ENCODE assay signal across 8 cellular contexts in the genomic region with DNA sequence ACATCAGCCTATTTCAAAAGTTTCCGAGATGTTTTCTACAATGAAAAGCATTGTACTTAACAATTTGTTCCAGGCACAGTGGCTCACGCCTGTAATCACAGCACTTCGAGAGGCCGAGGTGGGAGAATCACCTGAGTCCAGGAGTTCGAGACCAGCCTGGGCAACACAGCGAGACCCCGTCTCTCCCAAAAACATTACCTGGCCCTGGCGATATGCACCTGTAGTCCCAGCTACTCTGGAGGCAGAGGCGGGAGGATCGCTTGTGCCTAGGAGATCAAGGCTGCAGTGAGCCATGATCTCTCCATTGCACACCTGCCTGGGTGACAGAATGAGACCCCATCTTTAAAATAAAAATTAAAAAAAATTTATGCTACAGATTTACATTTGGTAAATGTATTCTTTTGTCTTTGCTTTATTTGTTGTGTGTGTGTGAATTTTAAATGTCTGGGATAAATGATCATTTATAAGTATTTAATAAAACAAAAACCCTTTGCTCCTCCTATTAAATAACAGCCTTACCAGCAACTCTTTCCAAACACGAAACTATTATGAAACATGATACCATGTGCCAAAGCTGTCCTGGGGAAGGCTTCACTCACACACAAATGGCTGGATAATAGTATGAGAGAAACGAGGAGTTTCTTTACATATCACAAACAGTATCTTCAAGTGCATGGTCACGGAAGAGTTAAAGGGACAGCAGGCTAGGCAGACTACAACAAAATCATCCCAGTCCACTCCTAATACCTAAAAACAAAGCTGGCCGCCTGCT. TPM values are rescaled to one million over a fixed set of nuclear protein-coding genes. Genes with fewer than 3 reads are reported as not detected.
DNase-seq lines count a peak whose midpoint lies in the region; ATAC-seq and TF ChIP-seq lines count a peak whose summit lies in the region.

No MANE protein-coding gene starts in this region.

- H3K4me2 ChIP-seq in fibroblast of lung (ENCODE audit: extremely low read depth, insufficient read depth, low read length): peak overlapping the region; percentile 69

- no peak for TF ChIP-seq EP300 in ovary (IDR thresholded peaks at IDR 0.05)

- H3K4me1 ChIP-seq in RWPE2 (ENCODE audit: insufficient read depth, poor library complexity, severe bottlenecking): peaks cover 10% of the 10 kb centered on the region
- peaks cover 4% of the 10 kb centered on the region for H3K4me1 ChIP-seq in fibroblast of lung (ENCODE audit: control insufficient read depth, extremely low read depth, insufficient read depth, low read length)
- peaks cover 18% of the 10 kb centered on the region for H3K4me1 ChIP-seq in ovary (ENCODE audit: insufficient read depth)

- H3K9me3 ChIP-seq in RWPE2 (ENCODE audit: severe bottlenecking) (no peaks in the 10 kb centered on the region), fibroblast of lung (ENCODE audit: control insufficient read depth, insufficient read depth, low read depth, low read length) (no peaks in the 10 kb centered on the region), ovary (no peaks in the 10 kb centered on the region)

- peaks cover 21% of the 10 kb centered on the region for H3K79me2 ChIP-seq in fibroblast of lung (ENCODE audit: control insufficient read depth, insufficient read depth, low read length)

- WGBS in ovary, 3 donors: 43 to 51% (median 45%) methylated on average over 14 of the region's 14 CpGs

- ATAC-seq in RWPE2 (ENCODE audit: low read depth) (peak; percentile 9), GM18519 (IDR thresholded peaks at IDR 0.05; ENCODE audit: low FRiP score, unreplicated experiment) (no peak)

- TF ChIP-seq CTCF in GM12875 (IDR thresholded peaks at IDR 0.05; ENCODE audit: borderline replicate concordance, insufficient read depth, low read depth, low read length): no peak
- TF ChIP-seq CTCF in RWPE2 (IDR thresholded peaks at IDR 0.05; ENCODE audit: poor library complexity, severe bottlenecking): no peak
- no peak for TF ChIP-seq CTCF in fibroblast of lung (conservative IDR thresholded peaks at IDR 0.05 in 1 of 2, IDR thresholded peaks at IDR 0.05 in 1 of 2; ENCODE audit: low read depth in 1 of 2, low read length in 2 of 2)
- no peak for TF ChIP-seq CTCF in ovary (IDR thresholded peaks at IDR 0.05)

- TF ChIP-seq POLR2A in ovary (IDR thresholded peaks at IDR 0.05): no peak

- H3K36me3 ChIP-seq in RWPE2 (ENCODE audit: low read depth): no peaks in the 10 kb centered on the region
- H3K36me3 ChIP-seq in fibroblast of lung (ENCODE audit: control insufficient read depth, insufficient read depth, low read length): no peaks in the 10 kb centered on the region
- H3K36me3 ChIP-seq in ovary: no peaks in the 10 kb centered on the region

- no peaks in the 10 kb centered on the region for H4K20me1 ChIP-seq in fibroblast of lung (ENCODE audit: control insufficient read depth, extremely low read depth, insufficient read depth, low read length)

- DNase-seq in RWPE2 (ENCODE audit: low spot score): no peak
- DNase-seq in fibroblast of lung (ENCODE audit: low read depth in 2 of 2): peak in 1 of 2 donors; percentile 55
- DNase-seq in ovary: no peak
- DNase-seq in COLO668 (lab: John Stamatoyannopoulos, UW; ENCODE audit: unreplicated experiment): no peak
- DNase-seq in NCI-H1694 treated with DMSO at 0.1 percent for 48 hours (lab: John Stamatoyannopoulos, UW): no peak
- no peak for DNase-seq in H4 (ENCODE audit: low spot score)

- H2AFZ ChIP-seq in fibroblast of lung (ENCODE audit: low read length): peak overlapping the region; percentile 48

- peak overlapping the region; percentile 67 for H3K27ac ChIP-seq in RWPE2 (ENCODE audit: poor library complexity, severe bottlenecking)
- H3K27ac ChIP-seq in fibroblast of lung (ENCODE audit: insufficient read depth, low read length): peak overlapping the region; percentile 91
- peak overlapping the region; percentile 95 to 97 for H3K27ac ChIP-seq in ovary

- H3K4me3 ChIP-seq in GM12875 (ENCODE audit: low read depth, low read length): peak overlapping the region; percentile 99
- peak overlapping the region; percentile 95 for H3K4me3 ChIP-seq in RWPE2 (ENCODE audit: severe bottlenecking)
- peak overlapping the region; percentile 72 to 98 (median 82) for H3K4me3 ChIP-seq in fibroblast of lung (replicated peaks in 1 of 4; ENCODE audit: control extremely low read depth in 1 of 4, insufficient read depth in 1 of 4, low read depth in 3 of 4, low read length in 4 of 4)
- H3K4me3 ChIP-seq in ovary: peak overlapping the region; percentile 94

- peak overlapping the region; percentile 86 for H3K9ac ChIP-seq in fibroblast of lung (ENCODE audit: insufficient read depth, low read length)

- H3K27me3 ChIP-seq in RWPE2 (ENCODE audit: insufficient read depth, poor library complexity, severe bottlenecking): no peaks in the 10 kb centered on the region
- H3K27me3 ChIP-seq in fibroblast of lung (ENCODE audit: control insufficient read depth, insufficient read depth, low read length): no peaks in the 10 kb centered on the region
- H3K27me3 ChIP-seq in ovary: no peaks in the 10 kb centered on the region

- intact Hi-C loops in ovary (cut with DNase I): loop anchor here in 1 of 4 donors (10.0 kb wide), 1 partner anchor 590 kb away; the partner anchor contains the start of gene PPP4R3A

RNA-seq across cellular contexts. Expression of gene ATXN3, which starts 1.1 kb away (rescaled TPM):
- 40.6 and 63.3 TPM in 2 replicates for total RNA-seq in fibroblast of lung
- polyA plus RNA-seq in fibroblast of lung: 21.0 and 34.1 TPM in 2 replicates
- polyA plus RNA-seq in fibroblast of lung (2012): 19.3 and 28.2 TPM in 2 replicates
- 2.0 and 10.4 TPM in 2 replicates for polyA minus RNA-seq in fibroblast of lung (ENCODE audit: low replicate concordance)
- total RNA-seq in ovary: 10 to 100 TPM; 24.8 to 35.8 (median 30.5) TPM
- polyA plus RNA-seq in ovary: 10 to 100 TPM; 11.9 to 28.8 TPM
- 31.0 and 51.3 TPM in 2 replicates for total RNA-seq in H4 (2014; rRNA removed; shearing (Covaris generic))

RNA-seq across cellular contexts. Expression of gene NDUFB1, which starts 16.2 kb away (rescaled TPM):
- total RNA-seq in fibroblast of lung (310 and 320 TPM in 2 replicates), ovary (100 to 1,000 TPM in 3 of 7 donors, 10 to 100 TPM in 4; 76.7 to 481 (median 87.4) TPM)
- polyA plus RNA-seq in fibroblast of lung (436 and 569 TPM in 2 replicates), ovary (100 to 1,000 TPM; 302 to 369 TPM)
- polyA plus RNA-seq in fibroblast of lung (2012): 550 and 633 TPM in 2 replicates
- polyA minus RNA-seq in fibroblast of lung (ENCODE audit: low replicate concordance): 6.5 and 15.6 TPM in 2 replicates
- 520 and 847 TPM in 2 replicates for total RNA-seq in H4 (2014; rRNA removed; shearing (Covaris generic))

RNA-seq across cellular contexts. Expression of gene CPSF2, which starts 16.5 kb away (rescaled TPM):
- total RNA-seq in fibroblast of lung: 41.3 and 41.8 TPM in 2 replicates
- 46.9 and 55.7 TPM in 2 replicates for polyA plus RNA-seq in fibroblast of lung
- polyA plus RNA-seq in fibroblast of lung (2012): 50.1 and 57.3 TPM in 2 replicates
- polyA minus RNA-seq in fibroblast of lung (ENCODE audit: low replicate concordance): 6.6 and 14.9 TPM in 2 replicates
- total RNA-seq in ovary: 10 to 100 TPM; 12.8 to 61.9 (median 50.9) TPM
- 10 to 100 TPM in 1 of 2 donors, 1 to 10 TPM in 1; 9.2 to 21.9 TPM for polyA plus RNA-seq in ovary
- 94.5 and 97.7 TPM in 2 replicates for total RNA-seq in H4 (2014; rRNA removed; shearing (Covaris generic))
